Comparison of ENCODE assay signal across 13 cellular contexts in genomic region chr4:39565925-39566630, GRCh38. TPM values are rescaled to one million over a fixed set of nuclear protein-coding genes. Genes with fewer than 3 reads are reported as not detected.
DNase-seq lines count a peak whose midpoint lies in the region; ATAC-seq and TF ChIP-seq lines count a peak whose summit lies in the region.
"Had no signal": no experiment of that assay in that cellular context is flagged by ENCODE, and none has a peak within 500 bp of the region (broad histone marks: within the 10 kb centered on the region; RNA-seq: fewer than 3 reads in every experiment).

No MANE protein-coding gene starts in this region.

- H3K36me3 ChIP-seq in brain microvascular endothelial cell (replicated peaks): no peaks in the 10 kb centered on the region
- H3K36me3 ChIP-seq in kidney epithelial cell (ENCODE audit: control insufficient read depth, insufficient read depth, low read length): peaks cover 1% of the 10 kb centered on the region

- POLR2A ChIA-PET in naive thymus-derived CD8-positive, alpha-beta T cell (lab: Charles Lee): no interaction called here

- H3K27me3 ChIP-seq in brain microvascular endothelial cell (replicated peaks): no peaks in the 10 kb centered on the region
- H3K27me3 ChIP-seq in kidney epithelial cell (ENCODE audit: control insufficient read depth, insufficient read depth, low read length): no peaks in the 10 kb centered on the region
- H3K27me3 ChIP-seq: adrenal gland, gastrocnemius medialis, upper lobe of right lung had no signal

- no peak overlapping the region for H3K4me3 Mint-ChIP-seq in naive thymus-derived CD8-positive, alpha-beta T cell

- in situ Hi-C loops in ACHN (cut with HindIII; ENCODE audit: low pct_ligation_motif_present, low pct_unique_long_range_greater_than_20kb, low sequenced_read_pairs) (no loop called here), brain microvascular endothelial cell (cut with HindIII; ENCODE audit: low pct_ligation_motif_present, low sequenced_read_pairs) (no loop called here)

- H3K27me3 Mint-ChIP-seq in naive thymus-derived CD8-positive, alpha-beta T cell: no peaks in the 10 kb centered on the region

- ATAC-seq in naive thymus-derived CD8-positive, alpha-beta T cell: no peak
- ATAC-seq: gastrocnemius medialis, lower lobe of right lung, upper lobe of right lung had no signal

- H3K9me3 Mint-ChIP-seq in naive thymus-derived CD8-positive, alpha-beta T cell: peaks cover 0 to 9% (median 0%) of the 10 kb centered on the region in 9 donors

- peaks cover 7 to 21% (median 15%) of the 10 kb centered on the region in 3 donors for H3K36me3 Mint-ChIP-seq in naive thymus-derived CD8-positive, alpha-beta T cell

- H3K4me1 Mint-ChIP-seq in naive thymus-derived CD8-positive, alpha-beta T cell: peaks cover 0 to 8% (median 3%) of the 10 kb centered on the region in 4 donors

- TF ChIP-seq CTCF in brain microvascular endothelial cell (IDR thresholded peaks at IDR 0.05; ENCODE audit: low read depth, low read length, missing control alignments) (no peak), kidney epithelial cell (IDR thresholded peaks at IDR 0.05; ENCODE audit: insufficient read depth, low read length, poor library complexity, severe bottlenecking) (no peak)

- no peak overlapping the region for H3K27ac Mint-ChIP-seq in naive thymus-derived CD8-positive, alpha-beta T cell

- no peak overlapping the region for H3K4me3 ChIP-seq in brain microvascular endothelial cell (ENCODE audit: low read depth, low read length)
- H3K4me3 ChIP-seq in kidney epithelial cell (ENCODE audit: low read depth, low read length): no peak overlapping the region
- H3K4me3 ChIP-seq: adrenal gland, gastrocnemius medialis, lower lobe of right lung, upper lobe of right lung had no signal

- DNase-seq in ACHN (peak; percentile 16), HS-27A (ENCODE audit: low read depth) (peak; percentile 73), brain microvascular endothelial cell (peak; percentile 86), kidney epithelial cell (ENCODE audit: low read depth) (peak; percentile 80), NCI-H1694 (lab: John Stamatoyannopoulos, UW) (no peak)
- no peak for DNase-seq in activated CD4-positive, CD25-positive, alpha-beta regulatory T cell treated with anti-CD3 and anti-CD28 coated beads, Interleukin-2, amount 50 U/mL, for 72 hours
- DNase-seq in naive thymus-derived CD8-positive, alpha-beta T cell: no peak
- DNase-seq in stimulated activated CD4-positive, alpha-beta T cell treated with anti-CD3 and anti-CD28 coated beads, Interleukin-4, amount 100 ng/mL, for 24 hours: no peak
- DNase-seq: adrenal gland, gastrocnemius medialis, lower lobe of right lung, NCI-H774, upper lobe of right lung had no signal

- peak overlapping the region; percentile 83 for H3K27ac ChIP-seq in brain microvascular endothelial cell
- H3K27ac ChIP-seq: gastrocnemius medialis, lower lobe of right lung, upper lobe of right lung had no signal

RNA-seq across cellular contexts. Expression of gene UGDH, which starts 38.8 kb away (rescaled TPM):
- 58.7 and 124 TPM in 2 replicates for total RNA-seq in kidney epithelial cell
- total RNA-seq in naive thymus-derived CD8-positive, alpha-beta T cell: 10 to 100 TPM; 19.3 to 22.7 TPM
- 10 to 100 TPM; 20.0 to 27.8 (median 20.6) TPM for polyA plus RNA-seq in naive thymus-derived CD8-positive, alpha-beta T cell

Comparison
In these comparisons a context has a peak if more than half of its experiments do, and no peak if none do; other contexts are left out.
1. DNase-seq: peak in ACHN (single experiment), HS-27A (single experiment), brain microvascular endothelial cell (single experiment) and kidney epithelial cell (single experiment); none in NCI-H1694 (single experiment), activated CD4-positive, CD25-positive, alpha-beta regulatory T cell treated with anti-CD3 and anti-CD28 coated beads, Interleukin-2, amount 50 U/mL, for 72 hours (single experiment), naive thymus-derived CD8-positive, alpha-beta T cell (0 of 10) and stimulated activated CD4-positive, alpha-beta T cell treated with anti-CD3 and anti-CD28 coated beads, Interleukin-4, amount 100 ng/mL, for 24 hours (single experiment).